ENCODE assay signal across 1 cellular context in the genomic region with DNA sequence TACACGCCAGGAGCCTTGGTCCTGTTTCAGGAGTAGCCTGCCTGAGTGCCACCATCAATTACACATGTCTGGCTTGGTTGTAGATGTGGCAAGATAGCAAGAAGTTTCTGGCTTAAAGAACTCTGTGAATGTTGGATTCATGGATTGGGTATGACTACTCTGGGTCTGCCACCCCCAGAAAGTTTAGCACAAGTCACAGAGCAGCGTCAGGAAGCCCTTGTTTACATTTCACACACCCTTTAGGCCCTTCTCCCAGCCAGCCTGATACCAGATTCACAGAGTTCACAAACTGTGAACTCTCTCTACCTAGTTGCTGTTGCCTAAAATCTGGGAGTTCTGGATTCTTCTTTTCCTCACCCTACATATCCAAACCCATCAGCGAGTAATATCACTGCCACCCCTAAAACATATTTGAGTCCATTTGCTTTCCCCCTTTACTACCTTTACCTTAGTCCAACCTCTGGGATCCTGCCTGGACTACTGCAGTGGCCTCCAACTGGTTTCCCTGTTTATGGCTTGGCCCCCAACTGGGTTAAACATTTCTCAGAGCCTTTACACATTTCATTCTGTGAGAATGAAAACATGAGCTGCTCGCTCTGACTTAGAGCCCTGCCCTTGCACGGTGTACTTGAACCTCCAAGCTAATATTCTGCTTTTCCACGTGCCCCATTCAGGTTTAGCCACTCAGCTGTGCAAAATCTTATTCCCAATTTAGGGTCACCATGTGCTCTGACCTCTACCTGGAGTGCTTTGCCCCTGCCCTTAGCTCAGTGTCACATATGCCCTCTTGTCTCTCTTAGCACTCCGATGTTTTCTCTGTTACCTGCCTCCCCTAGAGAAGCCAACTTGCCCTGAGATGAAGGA.
TF ChIP-seq lines count a peak whose summit lies in the region.

No MANE protein-coding gene starts in this region.

TF ChIP-seq in HepG2, 621 proteins besides CTCF, POLR2A, EP300 and RAD21 (continues in another document):
- TF ChIP-seq ZMAT3 (CRISPR knock-in tag; conservative IDR thresholded peaks at IDR 0.05) (peak; percentile 35; the same call in 1 of the 2 replicates), TEAD3 (CRISPR knock-in tag; optimal IDR thresholded peaks at IDR 0.05; ENCODE audit: borderline replicate concordance) (peak; percentile 11), ZNF343 (CRISPR knock-in tag; IDR thresholded peaks at IDR 0.05) (no peak), SKI (IDR thresholded peaks at IDR 0.05; ENCODE audit: partially characterized antibody) (no peak), HDAC1 (CRISPR knock-in tag; IDR thresholded peaks at IDR 0.05) (0 out of 2 replicates have a peak, but pooled peaks have one; percentile 7), ZNF788 (CRISPR knock-in tag; IDR thresholded peaks at IDR 0.05; ENCODE audit: borderline replicate concordance) (peak; percentile 41; the same call in 1 of the 2 replicates), RELA (CRISPR knock-in tag; IDR thresholded peaks at IDR 0.05) (no peak), PREB (CRISPR knock-in tag; IDR thresholded peaks at IDR 0.05) (no peak), ZNF576 (CRISPR knock-in tag; IDR thresholded peaks at IDR 0.05) (no peak), NFAT5 (CRISPR knock-in tag; IDR thresholded peaks at IDR 0.05) (no peak), MXI1 (IDR thresholded peaks at IDR 0.05; ENCODE audit: borderline replicate concordance, low read depth, low read length) (peak; percentile 15; the same call in 1 of the 3 replicates), KLF11 (CRISPR knock-in tag; IDR thresholded peaks at IDR 0.05) (no peak), DNMT3B (CRISPR knock-in tag; conservative IDR thresholded peaks at IDR 0.05) (no peak), PHF21A (CRISPR knock-in tag; IDR thresholded peaks at IDR 0.05) (peak; percentile 46), CEBPB (IDR thresholded peaks at IDR 0.05; ENCODE audit: borderline replicate concordance, low read depth, low read length) (no peak), ZNF747 (CRISPR knock-in tag; IDR thresholded peaks at IDR 0.05; ENCODE audit: borderline replicate concordance) (peak; percentile 57; the same call in 1 of the 2 replicates), CAMTA2 (CRISPR knock-in tag; IDR thresholded peaks at IDR 0.05; ENCODE audit: borderline replicate concordance) (no peak), POLR2AphosphoS5 (IDR thresholded peaks at IDR 0.05; ENCODE audit: low read depth, low read length) (peak; percentile 43), ZNF652 (CRISPR knock-in tag; IDR thresholded peaks at IDR 0.05; ENCODE audit: borderline replicate concordance, low read depth) (peak; percentile 90), SIN3A (IDR thresholded peaks at IDR 0.05; ENCODE audit: borderline replicate concordance, low read depth, low read length) (0 out of 2 replicates have a peak, but pooled peaks have one; percentile 28), ARID4A (CRISPR knock-in tag; IDR thresholded peaks at IDR 0.05; ENCODE audit: borderline replicate concordance) (peak; percentile 37; the same call in 1 of the 2 replicates), ZNF607 (CRISPR knock-in tag; IDR thresholded peaks at IDR 0.05; ENCODE audit: borderline replicate concordance) (0 out of 2 replicates have a peak, but pooled peaks have one; percentile 42), ZSCAN31 (CRISPR knock-in tag; IDR thresholded peaks at IDR 0.05; ENCODE audit: low read depth) (0 out of 2 replicates have a peak, but pooled peaks have one; percentile 45), IKZF5 (CRISPR knock-in tag; IDR thresholded peaks at IDR 0.05) (peak; percentile 40; the same call in 1 of the 2 replicates), MAX (IDR thresholded peaks at IDR 0.05) (peak; percentile 29), MAZ (IDR thresholded peaks at IDR 0.05; ENCODE audit: borderline replicate concordance, low read depth, low read length) (no peak), MAZ (CRISPR knock-in tag; IDR thresholded peaks at IDR 0.05; ENCODE audit: low read depth) (0 out of 2 replicates have a peak, but pooled peaks have one; percentile 40), KLF13 (CRISPR knock-in tag; IDR thresholded peaks at IDR 0.05) (no peak)
- TF ChIP-seq, protein P1, sequence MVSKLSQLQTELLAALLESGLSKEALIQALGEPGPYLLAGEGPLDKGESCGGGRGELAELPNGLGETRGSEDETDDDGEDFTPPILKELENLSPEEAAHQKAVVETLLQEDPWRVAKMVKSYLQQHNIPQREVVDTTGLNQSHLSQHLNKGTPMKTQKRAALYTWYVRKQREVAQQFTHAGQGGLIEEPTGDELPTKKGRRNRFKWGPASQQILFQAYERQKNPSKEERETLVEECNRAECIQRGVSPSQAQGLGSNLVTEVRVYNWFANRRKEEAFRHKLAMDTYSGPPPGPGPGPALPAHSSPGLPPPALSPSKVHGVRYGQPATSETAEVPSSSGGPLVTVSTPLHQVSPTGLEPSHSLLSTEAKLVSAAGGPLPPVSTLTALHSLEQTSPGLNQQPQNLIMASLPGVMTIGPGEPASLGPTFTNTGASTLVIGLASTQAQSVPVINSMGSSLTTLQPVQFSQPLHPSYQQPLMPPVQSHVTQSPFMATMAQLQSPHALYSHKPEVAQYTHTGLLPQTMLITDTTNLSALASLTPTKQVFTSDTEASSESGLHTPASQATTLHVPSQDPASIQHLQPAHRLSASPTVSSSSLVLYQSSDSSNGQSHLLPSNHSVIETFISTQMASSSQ (IDR thresholded peaks at IDR 0.05; ENCODE audit: low read depth): peak; percentile 69
- TF ChIP-seq, protein P1 (CRISPR knock-in tag; IDR thresholded peaks at IDR 0.05; ENCODE audit: borderline replicate concordance): no peak
- TF ChIP-seq, protein P2, sequence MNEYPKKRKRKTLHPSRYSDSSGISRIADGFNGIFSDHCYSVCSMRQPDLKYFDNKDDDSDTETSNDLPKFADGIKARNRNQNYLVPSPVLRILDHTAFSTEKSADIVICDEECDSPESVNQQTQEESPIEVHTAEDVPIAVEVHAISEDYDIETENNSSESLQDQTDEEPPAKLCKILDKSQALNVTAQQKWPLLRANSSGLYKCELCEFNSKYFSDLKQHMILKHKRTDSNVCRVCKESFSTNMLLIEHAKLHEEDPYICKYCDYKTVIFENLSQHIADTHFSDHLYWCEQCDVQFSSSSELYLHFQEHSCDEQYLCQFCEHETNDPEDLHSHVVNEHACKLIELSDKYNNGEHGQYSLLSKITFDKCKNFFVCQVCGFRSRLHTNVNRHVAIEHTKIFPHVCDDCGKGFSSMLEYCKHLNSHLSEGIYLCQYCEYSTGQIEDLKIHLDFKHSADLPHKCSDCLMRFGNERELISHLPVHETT (CRISPR knock-in tag; conservative IDR thresholded peaks at IDR 0.05): 0 out of 2 replicates have a peak, but pooled peaks have one; percentile 34
